ENCODE assay signal across 8 cellular contexts in genomic region chr6:41941280-41942044, GRCh38. TPM values are rescaled to one million over a fixed set of nuclear protein-coding genes. Genes with fewer than 3 reads are reported as not detected.
DNase-seq lines count a peak whose midpoint lies in the region; ATAC-seq and TF ChIP-seq lines count a peak whose summit lies in the region.

Gene CCND3, minus strand, starts transcription at chr6:41941808. Its CDS starts 159 bp downstream, at chr6:41941649.

- H3K9ac ChIP-seq in OCI-LY1 (ENCODE audit: low read length), result peak within 1 kb of the TSS; percentile 76
- H3K9ac ChIP-seq in mucosa of rectum (ENCODE audit: low read depth in 1 of 2, low read length in 2 of 2), result peak within 1 kb of the TSS; percentile 72 to 74

- H3K9me3 Mint-ChIP-seq in Calu3 (ENCODE audit: low read depth, unreplicated experiment), result no peaks in the 10 kb centered on the region

- no peaks in the 10 kb centered on the region for H4K20me1 ChIP-seq in OCI-LY1 (ENCODE audit: insufficient read depth, low read length)

- no peak for TF ChIP-seq CTCF in Calu3 (IDR thresholded peaks at IDR 0.05; ENCODE audit: unreplicated experiment)
- TF ChIP-seq CTCF in OCI-LY1 (IDR thresholded peaks at IDR 0.05; ENCODE audit: low read length), result no peak

- H3F3A ChIP-seq in OCI-LY1 (ENCODE audit: insufficient read depth, low read length), result no peaks in the 10 kb centered on the region

- peak within 1 kb of the TSS; percentile 100 for H3K4me3 Mint-ChIP-seq in Calu3 (ENCODE audit: low read depth, unreplicated experiment)

- H3K27me3 Mint-ChIP-seq in Calu3 (ENCODE audit: unreplicated experiment), result no peaks in the 10 kb centered on the region

- BruUV-seq in Calu3 (replicated peaks; lab: Mats Ljungman, UMichigan), result no TSS peak

- H3K9me3 ChIP-seq in OCI-LY1 (ENCODE audit: low read length) (no peaks in the 10 kb centered on the region), mucosa of rectum (ENCODE audit: control insufficient read depth in 2 of 2, low read length in 2 of 2) (no peaks in the 10 kb centered on the region)

- peaks cover 10% of the 10 kb centered on the region; the same call in 1 of the 2 replicates for H3K36me3 ChIP-seq in OCI-LY1 (ENCODE audit: insufficient read depth, low read length)
- H3K36me3 ChIP-seq in mucosa of rectum (ENCODE audit: control insufficient read depth in 2 of 2, insufficient read depth in 2 of 2, low read length in 2 of 2), result peaks cover 0 to 8% of the 10 kb centered on the region in 2 donors

- intact Hi-C loops in Calu3 (cut with micrococcal nuclease; ENCODE audit: unreplicated experiment), result loop anchor here (2.0 kb wide), 2 partner anchors 19 to 25 kb away; no protein-coding TSS in a partner anchor

- H3K36me3 Mint-ChIP-seq in Calu3 (ENCODE audit: insufficient read depth, unreplicated experiment), result peaks cover 38% of the 10 kb centered on the region

- DNase-seq in Calu3 (peak; percentile 96), HUDEP-2 (lab: John Stamatoyannopoulos, UW; ENCODE audit: unreplicated experiment in 76 of 76) (peak in 74 of 76 experiments; percentile 57 to 97 (median 90)), epidermal melanocyte (ENCODE audit: insufficient read length, low spot score) (peak; percentile 61)
- peak; percentile 95 for DNase-seq in activated CD8-positive, alpha-beta memory T cell treated with anti-CD3 and anti-CD28 coated beads, Interleukin-2, amount 50 U/mL, for 48 hours
- DNase-seq in stimulated activated CD8-positive, alpha-beta memory T cell treated with anti-CD3 and anti-CD28 coated beads, Interleukin-4, amount 100 ng/mL, for 4 hours (ENCODE audit: low read depth in 2 of 2, low spot score in 1 of 2), result peak; percentile 57 to 77

- H3K27me3 ChIP-seq in OCI-LY1 (ENCODE audit: insufficient read depth, low read length), result no peaks in the 10 kb centered on the region
- H3K27me3 ChIP-seq in mucosa of rectum (ENCODE audit: control insufficient read depth in 2 of 2, insufficient read depth in 2 of 2, low read length in 2 of 2), result no peaks in the 10 kb centered on the region

- H2AFZ ChIP-seq in OCI-LY1 (ENCODE audit: low read length), result peak within 1 kb of the TSS; percentile 52

- no peaks in the 10 kb centered on the region for H3K9me2 ChIP-seq in OCI-LY1 (ENCODE audit: low read depth, low read length)

- H3K4me1 ChIP-seq in OCI-LY1 (ENCODE audit: insufficient read depth, low read length, severe bottlenecking) (peaks cover 36% of the 10 kb centered on the region), mucosa of rectum (ENCODE audit: control insufficient read depth in 2 of 2, insufficient read depth in 2 of 2, low read length in 2 of 2) (peaks cover 30 to 31% of the 10 kb centered on the region in 2 donors)

- peak within 1 kb of the TSS; percentile 93 for H3K4me3 ChIP-seq in OCI-LY1 (ENCODE audit: low read depth, low read length, poor library complexity, severe bottlenecking)
- H3K4me3 ChIP-seq in mucosa of rectum (ENCODE audit: low read length in 2 of 2), result peak within 1 kb of the TSS; percentile 77 to 93

- peak; percentile 77 for ATAC-seq in GM21381 (IDR thresholded peaks at IDR 0.05; ENCODE audit: unreplicated experiment)

- H3K4me1 Mint-ChIP-seq in Calu3 (ENCODE audit: low read depth, unreplicated experiment), result peaks cover 26% of the 10 kb centered on the region

- H3K79me2 ChIP-seq in OCI-LY1 (ENCODE audit: insufficient read depth, low read length), result no peaks in the 10 kb centered on the region

- CTCF ChIA-PET in Calu3 (lab: Charles Lee), result interaction anchor here (0.7 to 1.6 kb wide), 4 partner anchors 20 to 154 kb away, joined by 3 to 5 read pairs (median 4); partner anchors contain the start of genes BYSL, MED20 and TOMM6

- H3K27ac ChIP-seq in OCI-LY1 (ENCODE audit: low read depth, low read length, poor library complexity, severe bottlenecking), result peak within 1 kb of the TSS; percentile 8
- peak within 1 kb of the TSS; percentile 81 to 86 for H3K27ac ChIP-seq in mucosa of rectum (ENCODE audit: low read depth in 2 of 2, low read length in 2 of 2)

- peak within 1 kb of the TSS; percentile 93 for H3K4me2 ChIP-seq in OCI-LY1 (ENCODE audit: low read length)

- peak within 1 kb of the TSS; percentile 93 for H3K27ac Mint-ChIP-seq in Calu3 (ENCODE audit: unreplicated experiment)

RNA-seq across cellular contexts. Expression of gene CCND3, which starts in this region (rescaled TPM):
- 77.4 and 90.4 TPM in 2 replicates for total RNA-seq in Calu3 (2022)

Comparison
In these comparisons a context has a peak if more than half of its experiments do, and no peak if none do; other contexts are left out.
1. Peak in every context shown above with its lines: DNase-seq, ATAC-seq, H3K4me3 ChIP-seq and H3K27ac ChIP-seq.